21 cellular contexts compared by ENCODE assay signal in the genomic region with DNA sequence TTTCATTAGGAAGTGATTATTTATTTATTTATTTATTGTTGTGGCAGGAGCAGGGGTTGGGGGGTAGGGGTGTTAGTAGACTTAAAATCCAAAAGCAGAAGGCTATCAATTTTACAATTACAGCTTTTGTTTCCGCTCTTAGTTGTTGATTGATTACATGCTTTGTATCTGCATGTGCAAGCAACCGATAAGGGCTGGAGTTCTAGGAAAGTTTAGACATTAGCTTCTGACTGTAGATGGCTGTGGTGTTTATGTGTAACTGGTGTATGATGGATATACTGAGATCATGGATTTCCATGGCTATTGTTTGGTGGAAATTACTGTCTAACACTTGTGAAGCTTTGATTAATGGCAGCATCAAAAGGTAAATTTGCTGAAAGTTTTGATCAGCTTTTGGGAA. TPM values are rescaled to one million over a fixed set of nuclear protein-coding genes. Genes with fewer than 3 reads are reported as not detected.
"Had no signal": no experiment of that assay in that cellular context is flagged by ENCODE, and none has a peak within 500 bp of the region (broad histone marks: within the 10 kb centered on the region; RNA-seq: fewer than 3 reads in every experiment).

No MANE protein-coding gene starts in this region.

- H3K27ac ChIP-seq: adrenal gland, esophagus squamous epithelium, tibial artery, VCaP had no signal

- H3K4me3 ChIP-seq: esophagus squamous epithelium, tibial artery had no signal

- H3K27ac Mint-ChIP-seq: activated naive CD4-positive, alpha-beta T cell treated with anti-CD3 and anti-CD28 coated beads, Interleukin-2, amount 50 U/mL, for 72 hours; naive thymus-derived CD4-positive, alpha-beta T cell had no signal

- H3K9me3 ChIP-seq: adrenal gland, esophagus squamous epithelium, tibial artery had no signal

- H3K27me3 ChIP-seq: adrenal gland had no signal

- H3K36me3 Mint-ChIP-seq: activated naive CD4-positive, alpha-beta T cell treated with anti-CD3 and anti-CD28 coated beads, Interleukin-2, amount 50 U/mL, for 72 hours; naive thymus-derived CD4-positive, alpha-beta T cell had no signal

- ATAC-seq: activated naive CD4-positive, alpha-beta T cell treated with anti-CD3 and anti-CD28 coated beads, Interleukin-2, amount 50 U/mL, for 72 hours; left cardiac atrium; naive thymus-derived CD4-positive, alpha-beta T cell had no signal

- DNase-seq: activated CD4-positive, alpha-beta T cell treated with anti-CD3 and anti-CD28 coated beads for 1 hour; activated CD4-positive, alpha-beta T cell treated with anti-CD3 and anti-CD28 coated beads, Interleukin-2, amount 50 U/mL, for 4 hours; activated gamma-delta T cell; adrenal gland; cerebellar nuclear complex; effector CD8-positive, alpha-beta T cell; esophagus squamous epithelium; left cardiac atrium; mesenchymal stem cell; naive thymus-derived CD4-positive, alpha-beta T cell; nucleus accumbens; stimulated activated CD8-positive, alpha-beta memory T cell treated with anti-CD3 and anti-CD28 coated beads, Interleukin-4, amount 100 ng/mL, for 48 hours; stimulated activated naive CD4-positive, alpha-beta T cell treated with Interleukin-2 at 50 U/mL for 16 hours; T-helper 1 cell; T-helper 9 cell; tibial artery had no signal

- H3K36me3 ChIP-seq: adrenal gland, esophagus squamous epithelium, tibial artery had no signal

RNA-seq across cellular contexts. Expression of gene ST6GALNAC5, which starts 2.8 kb away (rescaled TPM):
- total RNA-seq: activated CD8-positive, alpha-beta memory T cell treated with anti-CD3 and anti-CD28 coated beads for 36 hours; activated naive CD4-positive, alpha-beta T cell treated with anti-CD3 and anti-CD28 coated beads, Interleukin-2, amount 50 U/mL, for 72 hours; endothelial cell of umbilical vein; naive thymus-derived CD4-positive, alpha-beta T cell; subcutaneous adipose tissue had no signal
- polyA plus RNA-seq: endothelial cell of umbilical vein; naive thymus-derived CD4-positive, alpha-beta T cell had no signal
